Comparison of ENCODE assay signal across 14 cellular contexts in genomic region chr11:67393437-67393836, GRCh38. TPM values are rescaled to one million over a fixed set of nuclear protein-coding genes. Genes with fewer than 3 reads are reported as not detected.
DNase-seq lines count a peak whose midpoint lies in the region; ATAC-seq and TF ChIP-seq lines count a peak whose summit lies in the region.
"Had no signal": no experiment of that assay in that cellular context is flagged by ENCODE, and none has a peak within 500 bp of the region (broad histone marks: within the 10 kb centered on the region; RNA-seq: fewer than 3 reads in every experiment).

No MANE protein-coding gene starts in this region.

- H3K27me3 Mint-ChIP-seq in T-helper 2 cell treated with Interferon-gamma antibody and Interleukin-4, amounts not matched to agents 5 μg/mL and 100 μg/mL, for 36 hours (ENCODE audit: low read depth): no peaks in the 10 kb centered on the region
- no peaks in the 10 kb centered on the region for H3K27me3 Mint-ChIP-seq in central memory CD8-positive, alpha-beta T cell
- H3K27me3 Mint-ChIP-seq in osteocyte (ENCODE audit: unreplicated experiment): no peaks in the 10 kb centered on the region

- H3K4me3 Mint-ChIP-seq in T-helper 2 cell treated with Interferon-gamma antibody and Interleukin-4, amounts not matched to agents 5 μg/mL and 100 μg/mL, for 36 hours: peak overlapping the region; percentile 97
- H3K4me3 Mint-ChIP-seq in central memory CD8-positive, alpha-beta T cell: peak overlapping the region; percentile 85
- peak overlapping the region; percentile 32 for H3K4me3 Mint-ChIP-seq in osteocyte (ENCODE audit: unreplicated experiment)

- no peaks in the 10 kb centered on the region for H3K9me3 Mint-ChIP-seq in T-helper 2 cell treated with Interferon-gamma antibody and Interleukin-4, amounts not matched to agents 5 μg/mL and 100 μg/mL, for 36 hours
- H3K9me3 Mint-ChIP-seq in central memory CD8-positive, alpha-beta T cell: no peaks in the 10 kb centered on the region
- H3K9me3 Mint-ChIP-seq in osteocyte (ENCODE audit: unreplicated experiment): no peaks in the 10 kb centered on the region

- POLR2A ChIA-PET in RWPE1 (lab: Yijun Ruan, JAX; ENCODE audit: low non-redundant PET): interaction anchor here (0.6 kb wide), 1 partner anchor 8 kb away, joined by 4 read pairs; the partner anchor contains the start of gene PPP1CA

- CTCF ChIA-PET in RWPE1 (lab: Yijun Ruan, JAX): no interaction called here

- peaks cover 31% of the 10 kb centered on the region for H3K4me1 Mint-ChIP-seq in T-helper 2 cell treated with Interferon-gamma antibody and Interleukin-4, amounts not matched to agents 5 μg/mL and 100 μg/mL, for 36 hours (ENCODE audit: low read depth)
- peaks cover 62% of the 10 kb centered on the region for H3K4me1 Mint-ChIP-seq in central memory CD8-positive, alpha-beta T cell
- peaks cover 27% of the 10 kb centered on the region for H3K4me1 Mint-ChIP-seq in osteocyte (ENCODE audit: unreplicated experiment)

- no peak for DNase-seq in T-helper 2 cell treated with Interferon-gamma antibody and Interleukin-4, amounts not matched to agents 5 μg/mL and 100 μg/mL, for 36 hours (ENCODE audit: low spot score)
- no peak for DNase-seq in T-helper 2 cell
- no peak for DNase-seq in RWPE1 (ENCODE audit: low spot score)
- DNase-seq in central memory CD8-positive, alpha-beta T cell (ENCODE audit: low spot score in 2 of 2): no peak
- DNase-seq in osteocyte (ENCODE audit: extremely low spot score, unreplicated experiment): peak; percentile 79
- no peak for DNase-seq in GDM1 (lab: John Stamatoyannopoulos, UW)
- DNase-seq in islet precursor cell: no peak
- DNase-seq: KBM-7, kidney, NCI-H1105 treated with DMSO at 0.1 percent for 48 hours, SIG-M5 had no signal

- H3K27ac Mint-ChIP-seq in T-helper 2 cell treated with Interferon-gamma antibody and Interleukin-4, amounts not matched to agents 5 μg/mL and 100 μg/mL, for 36 hours: no peak overlapping the region
- peak overlapping the region; percentile 12 for H3K27ac Mint-ChIP-seq in central memory CD8-positive, alpha-beta T cell (ENCODE audit: low read depth)
- no peak overlapping the region for H3K27ac Mint-ChIP-seq in osteocyte (ENCODE audit: unreplicated experiment)

- no peak for ATAC-seq in central memory CD8-positive, alpha-beta T cell (replicated peaks; ENCODE audit: extremely low read depth, poor library complexity, severe bottlenecking)
- no peak for ATAC-seq in GM18870 (IDR thresholded peaks at IDR 0.05; ENCODE audit: unreplicated experiment)
- ATAC-seq: HCT116 had no signal

- H3K36me3 Mint-ChIP-seq in T-helper 2 cell treated with Interferon-gamma antibody and Interleukin-4, amounts not matched to agents 5 μg/mL and 100 μg/mL, for 36 hours (ENCODE audit: low read depth): peaks cover 35% of the 10 kb centered on the region
- H3K36me3 Mint-ChIP-seq in central memory CD8-positive, alpha-beta T cell (ENCODE audit: insufficient read depth): peaks cover 22% of the 10 kb centered on the region
- peaks cover 13% of the 10 kb centered on the region for H3K36me3 Mint-ChIP-seq in osteocyte (ENCODE audit: unreplicated experiment)

- TF ChIP-seq CTCF in RWPE1 (conservative IDR thresholded peaks at IDR 0.05; ENCODE audit: low read depth) (no peak), osteocyte (IDR thresholded peaks at IDR 0.05) (no peak)

- peak overlapping the region; percentile 94 for H3K27ac ChIP-seq in RWPE1
- H3K27ac ChIP-seq: epithelial cell of prostate had no signal

RNA-seq across cellular contexts. Expression of gene RAD9A, which starts 1.7 kb away (rescaled TPM):
- 18.5 TPM in 2 replicates for total RNA-seq in osteocyte

RNA-seq across cellular contexts. Expression of gene PPP1CA, which starts 8.2 kb away (rescaled TPM):
- total RNA-seq in osteocyte: 132 and 140 TPM in 2 replicates

RNA-seq across cellular contexts. Expression of gene TBC1D10C, which starts 10.4 kb away (rescaled TPM):
- total RNA-seq in osteocyte: not detected in 2 replicates

RNA-seq across cellular contexts. Expression of gene CLCF1, which starts 20.0 kb away (rescaled TPM):
- total RNA-seq in osteocyte: 7.2 and 7.8 TPM in 2 replicates

RNA-seq across cellular contexts. Expression of gene CARNS1, which starts 22.0 kb away (rescaled TPM):
- total RNA-seq in osteocyte: 0.24 and 0.27 TPM in 2 replicates

Comparison
In these comparisons a context has a peak if more than half of its experiments do, and no peak if none do; other contexts are left out.
1. H3K4me3 Mint-ChIP-seq: peak in every context shown above with its lines; median percentile 97 in T-helper 2 cell treated with Interferon-gamma antibody and Interleukin-4, amounts not matched to agents 5 μg/mL and 100 μg/mL, for 36 hours; 85 in central memory CD8-positive, alpha-beta T cell; 32 in osteocyte.